ENCODE assay signal across 1 cellular context in genomic region chr1:39620659-39621165, GRCh38.
TF ChIP-seq lines count a peak whose summit lies in the region.

No MANE protein-coding gene starts in this region.

TF ChIP-seq in HepG2, 621 proteins besides CTCF, POLR2A, EP300 and RAD21:
- TF ChIP-seq ZNF784 (CRISPR knock-in tag; IDR thresholded peaks at IDR 0.05; ENCODE audit: borderline replicate concordance) (no peak), PRDM4 (CRISPR knock-in tag; IDR thresholded peaks at IDR 0.05; ENCODE audit: borderline replicate concordance) (no peak), ZNF296 (CRISPR knock-in tag; conservative IDR thresholded peaks at IDR 0.05) (no peak), ZNF12 (CRISPR knock-in tag; IDR thresholded peaks at IDR 0.05) (peak; percentile 78), ZNF136 (CRISPR knock-in tag; IDR thresholded peaks at IDR 0.05; ENCODE audit: low read depth) (no peak)
